In the genomic region with DNA sequence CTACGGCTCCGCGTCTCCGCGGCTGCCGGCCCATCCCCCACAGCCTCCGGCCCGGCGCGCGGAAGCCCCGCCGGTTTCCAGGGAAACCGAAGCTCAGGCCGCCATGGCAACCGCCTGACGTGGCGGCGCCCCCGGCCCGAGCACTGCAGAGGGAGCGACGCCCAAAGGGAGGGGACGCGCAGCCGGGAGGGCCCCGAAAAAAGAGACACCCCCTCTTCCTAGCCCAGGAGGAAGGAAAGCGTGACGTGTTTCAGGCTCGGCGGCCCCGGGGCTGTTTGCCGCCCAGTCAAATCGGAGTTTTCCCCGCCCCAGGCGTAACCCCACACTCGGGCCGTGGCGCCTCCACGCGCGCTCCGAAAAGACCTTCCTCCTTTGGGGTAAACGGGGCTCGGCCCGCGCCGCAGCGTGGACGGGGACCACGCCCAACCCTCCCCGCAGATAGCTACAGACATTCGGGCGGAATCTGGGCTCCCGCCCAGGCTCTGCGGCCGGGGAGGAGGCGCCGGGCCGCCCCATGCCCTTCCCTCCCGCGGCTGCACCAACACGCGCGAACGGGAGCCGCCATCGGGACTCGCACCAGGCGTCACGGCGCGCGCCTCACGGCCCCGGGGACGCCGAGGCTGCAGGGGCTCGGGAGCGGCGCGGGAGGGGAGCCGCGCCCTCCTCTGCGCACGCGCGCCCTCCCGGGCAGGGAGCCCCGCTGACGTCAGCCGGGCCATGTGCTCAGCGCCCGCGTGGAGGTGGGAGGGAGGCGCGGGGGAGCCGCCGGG, we compare ENCODE assay signal across 8 cellular contexts. TPM values are rescaled to one million over a fixed set of nuclear protein-coding genes. Genes with fewer than 3 reads are reported as not detected.
DNase-seq lines count a peak whose midpoint lies in the region; ATAC-seq and TF ChIP-seq lines count a peak whose summit lies in the region.

No MANE protein-coding gene starts in this region.

- peak overlapping the region; percentile 95 to 99 (median 97) for H3K27ac Mint-ChIP-seq in CD4-positive, alpha-beta memory T cell
- no peak overlapping the region for H3K27ac Mint-ChIP-seq in endothelial cell (ENCODE audit: unreplicated experiment)

- H3K9me3 ChIP-seq in CD4-positive, alpha-beta memory T cell (ENCODE audit: control insufficient read depth in 1 of 2, low read length in 2 of 2) = no peaks in the 10 kb centered on the region

- no peak for TF ChIP-seq CTCF in endothelial cell (IDR thresholded peaks at IDR 0.05; ENCODE audit: unreplicated experiment)

- peaks cover 0 to 1% of the 10 kb centered on the region in 2 donors for H3K27me3 Mint-ChIP-seq in CD4-positive, alpha-beta memory T cell
- H3K27me3 Mint-ChIP-seq in endothelial cell (ENCODE audit: unreplicated experiment) = peaks cover 36% of the 10 kb centered on the region

- H3K4me3 ChIP-seq in CD4-positive, alpha-beta memory T cell (ENCODE audit: low read length in 2 of 2) = peak overlapping the region; percentile 69 to 91

- intact Hi-C loops in CD4-positive, alpha-beta memory T cell (cut with micrococcal nuclease) = loop anchor here (1.0 kb wide), 2 partner anchors 8 to 89 kb away; a partner anchor contains a TSS

- H3K36me3 ChIP-seq in CD4-positive, alpha-beta memory T cell (ENCODE audit: insufficient read depth, low read length) = no peaks in the 10 kb centered on the region

- peaks cover 68% of the 10 kb centered on the region for H3K4me1 ChIP-seq in CD4-positive, alpha-beta memory T cell (ENCODE audit: insufficient read depth, low read length)

- H3K27ac ChIP-seq in CD4-positive, alpha-beta memory T cell (ENCODE audit: low read depth, low read length) = peak overlapping the region; percentile 100

- H3K9me3 Mint-ChIP-seq in CD4-positive, alpha-beta memory T cell = peaks cover 0 to 5% (median 0%) of the 10 kb centered on the region in 8 donors
- no peaks in the 10 kb centered on the region for H3K9me3 Mint-ChIP-seq in endothelial cell (ENCODE audit: unreplicated experiment)

- H3K4me3 Mint-ChIP-seq in CD4-positive, alpha-beta memory T cell = peak overlapping the region; percentile 82 to 96 (median 88)
- H3K4me3 Mint-ChIP-seq in endothelial cell (ENCODE audit: unreplicated experiment) = peak overlapping the region; percentile 81

- DNase-seq in CD4-positive, alpha-beta memory T cell = peak; percentile 93 to 97 (median 95)
- peak; percentile 85 for DNase-seq in NOMO-1 treated with dmso at 0.1 percent for 144 hours (lab: John Stamatoyannopoulos, UW; ENCODE audit: unreplicated experiment)
- peak; percentile 92 for DNase-seq in activated CD8-positive, alpha-beta memory T cell treated with anti-CD3 and anti-CD28 coated beads, Interleukin-2, amount 50 U/mL, for 4 hours
- peak; percentile 80 for DNase-seq in endothelial cell (ENCODE audit: low spot score)
- peak; percentile 93 for DNase-seq in midbrain (lab: John Stamatoyannopoulos, UW)
- peak; percentile 88 to 89 for DNase-seq in stimulated activated CD8-positive, alpha-beta memory T cell treated with anti-CD3 and anti-CD28 coated beads, Interleukin-15, amount 100 ng/mL, for 48 hours (ENCODE audit: low read depth in 2 of 2)

- H3K4me1 Mint-ChIP-seq in CD4-positive, alpha-beta memory T cell = peaks cover 37 to 75% (median 56%) of the 10 kb centered on the region in 4 donors
- H3K4me1 Mint-ChIP-seq in endothelial cell (ENCODE audit: unreplicated experiment) = peaks cover 36% of the 10 kb centered on the region

- H3K36me3 Mint-ChIP-seq in CD4-positive, alpha-beta memory T cell = peaks cover 4 to 19% of the 10 kb centered on the region in 2 donors
- peaks cover 22% of the 10 kb centered on the region for H3K36me3 Mint-ChIP-seq in endothelial cell (ENCODE audit: low read depth, unreplicated experiment)

- no peaks in the 10 kb centered on the region for H3K27me3 ChIP-seq in CD4-positive, alpha-beta memory T cell (ENCODE audit: insufficient read depth, low read length)

- CTCF ChIA-PET in CD4-positive, alpha-beta memory T cell (lab: Charles Lee; ENCODE audit: partially characterized antibody) = interaction anchor here (5.0 kb wide), 1 partner anchor 22 kb away, joined by 28 read pairs; no protein-coding TSS in a partner anchor

- POLR2A ChIA-PET in CD4-positive, alpha-beta memory T cell (lab: Charles Lee; ENCODE audit: partially characterized antibody) = interaction anchor here (0.6 to 5.1 kb wide), 14 partner anchors 9 to 877 kb away, joined by 3 to 146 read pairs (median 8); a partner anchor contains a TSS

- ATAC-seq in GM19395 (IDR thresholded peaks at IDR 0.05; ENCODE audit: unreplicated experiment) (peak; percentile 29), HG03521 (IDR thresholded peaks at IDR 0.05; ENCODE audit: unreplicated experiment) (peak; percentile 33)

RNA-seq across cellular contexts. Expression of a gene that starts 7.5 kb away (rescaled TPM):
- total RNA-seq in CD4-positive, alpha-beta memory T cell = 10 to 100 TPM; 45.0 to 50.7 TPM
- 1 to 10 TPM in 1 of 2 donors, under 1 TPM in 1; 0.29 to 1.4 TPM for polyA plus RNA-seq in CD4-positive, alpha-beta memory T cell
- 16.2 TPM for total RNA-seq in endothelial cell (ENCODE audit: unreplicated experiment)

RNA-seq across cellular contexts. Expression of a gene that starts 56.1 kb away (rescaled TPM):
- 100 to 1,000 TPM; 133 to 137 TPM for total RNA-seq in CD4-positive, alpha-beta memory T cell
- 10 to 100 TPM in 1 of 2 donors, 1 to 10 TPM in 1; 6.2 to 15.8 TPM for polyA plus RNA-seq in CD4-positive, alpha-beta memory T cell
- total RNA-seq in endothelial cell (ENCODE audit: unreplicated experiment) = 65.4 TPM

RNA-seq across cellular contexts. Expression of a gene that starts 57.1 kb away (rescaled TPM):
- 10 to 100 TPM; 22.6 to 31.7 TPM for total RNA-seq in CD4-positive, alpha-beta memory T cell
- polyA plus RNA-seq in CD4-positive, alpha-beta memory T cell = 10 to 100 TPM; 14.3 to 22.2 TPM
- total RNA-seq in endothelial cell (ENCODE audit: unreplicated experiment) = 20.9 TPM

Comparison
In these comparisons a context has a peak if more than half of its experiments do, and no peak if none do; other contexts are left out.
1. Peak in every context shown above with its lines: DNase-seq, ATAC-seq, H3K4me3 ChIP-seq and H3K27ac ChIP-seq.